19 cellular contexts compared by ENCODE assay signal in the genomic region with DNA sequence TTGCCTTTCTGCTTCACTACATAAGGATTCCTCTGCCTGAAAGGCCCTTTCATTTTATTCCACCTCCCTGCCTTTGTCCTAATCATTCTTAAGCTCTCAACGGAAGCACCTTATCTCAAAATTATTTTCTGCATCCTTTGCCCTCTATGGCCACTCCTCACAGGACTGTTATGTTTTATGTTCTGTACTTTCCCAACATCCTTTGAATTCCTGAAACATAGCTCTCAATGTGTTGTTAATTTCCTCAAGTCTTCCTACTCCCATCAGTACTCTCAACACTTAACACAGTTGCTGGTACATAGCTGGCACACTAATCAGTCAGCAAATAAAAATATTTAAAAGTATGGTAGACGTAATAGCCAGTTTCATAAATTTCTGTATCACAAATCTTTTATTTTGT.
"Had no signal": no experiment of that assay in that cellular context is flagged by ENCODE, and none has a peak within 500 bp of the region (broad histone marks: within the 10 kb centered on the region; RNA-seq: fewer than 3 reads in every experiment).

No MANE protein-coding gene starts in this region.

- H3K27me3 ChIP-seq: suprapubic skin had no signal

- ATAC-seq: activated CD8-positive, alpha-beta T cell treated with anti-CD3 and anti-CD28 coated beads, Interleukin-2, amount 10 ng/mL, durations not matched to agents 7 days and 5 days; esophagus mucosa; natural killer cell treated with Interleukin-12 subunit alpha and Interleukin-12 subunit beta and Interleukin-15 and Interleukin-18, amount 100 ng/mL, for 72 hours; stimulated activated naive CD8-positive, alpha-beta T cell treated with anti-CD3 and anti-CD28 coated beads, Interleukin-15, amount 100 ng/mL, for 72 hours had no signal

- H3K4me3 Mint-ChIP-seq: activated CD4-positive, alpha-beta T cell treated with anti-CD3 and anti-CD28 coated beads, Interleukin-2, amount 10 ng/mL, durations not matched to agents 24 days and 14 days; activated CD8-positive, alpha-beta T cell treated with anti-CD3 and anti-CD28 coated beads, Interleukin-2, amount 10 ng/mL, durations not matched to agents 7 days and 5 days; activated naive CD8-positive, alpha-beta T cell treated with anti-CD3 and anti-CD28 coated beads, Interleukin-2, amount 10 ng/mL, durations not matched to agents 7 days and 5 days; activated T-cell treated with anti-CD3 and anti-CD28 coated beads, Interleukin-2, amount 50 U/mL, for 24 hours; mesothelial cell of epicardium; natural killer cell treated with Interleukin-12 subunit alpha and Interleukin-12 subunit beta and Interleukin-15 and Interleukin-18, amount 100 ng/mL, for 72 hours; stimulated activated naive CD8-positive, alpha-beta T cell treated with anti-CD3 and anti-CD28 coated beads, Interleukin-15, amount 100 ng/mL, for 72 hours; T-helper 1 cell treated with Interleukin-12 subunit alpha and Interleukin-12 subunit beta and Interleukin-4 antibody, amounts not matched to agents 30 μg/mL and 1 μg/mL, for 36 hours had no signal

- H3K9me3 Mint-ChIP-seq: activated CD4-positive, alpha-beta T cell treated with anti-CD3 and anti-CD28 coated beads, Interleukin-2, amount 10 ng/mL, durations not matched to agents 24 days and 14 days; activated T-cell treated with anti-CD3 and anti-CD28 coated beads, Interleukin-2, amount 50 U/mL, for 24 hours; activated T-helper 2 cell treated with anti-CD3 and anti-CD28 coated beads, Interferon-gamma antibody, Interleukin-2, Interleukin-4, amounts not matched to agents 10 μg/mL and 5 μg/mL and 100 μg/mL, durations not matched to agents 14 hours and 24 hours and 36 hours; mesothelial cell of epicardium; natural killer cell treated with Interleukin-12 subunit alpha and Interleukin-12 subunit beta and Interleukin-15 and Interleukin-18, amount 100 ng/mL, for 72 hours; stimulated activated naive CD8-positive, alpha-beta T cell treated with anti-CD3 and anti-CD28 coated beads, Interleukin-15, amount 100 ng/mL, for 72 hours; T-helper 1 cell treated with Interleukin-12 subunit alpha and Interleukin-12 subunit beta and Interleukin-4 antibody, amounts not matched to agents 30 μg/mL and 1 μg/mL, for 36 hours had no signal

- H3K4me1 ChIP-seq: parathyroid adenoma had no signal

- H3K9me3 ChIP-seq: suprapubic skin had no signal

- H3K27ac Mint-ChIP-seq: activated CD4-positive, alpha-beta T cell treated with anti-CD3 and anti-CD28 coated beads, Interleukin-2, amount 10 ng/mL, durations not matched to agents 24 days and 14 days; activated CD8-positive, alpha-beta T cell treated with anti-CD3 and anti-CD28 coated beads, Interleukin-2, amount 10 ng/mL, durations not matched to agents 7 days and 5 days; activated naive CD8-positive, alpha-beta T cell treated with anti-CD3 and anti-CD28 coated beads, Interleukin-2, amount 10 ng/mL, durations not matched to agents 7 days and 5 days; activated T-cell treated with anti-CD3 and anti-CD28 coated beads, Interleukin-2, amount 50 U/mL, for 24 hours; activated T-helper 2 cell treated with anti-CD3 and anti-CD28 coated beads, Interferon-gamma antibody, Interleukin-2, Interleukin-4, amounts not matched to agents 10 μg/mL and 5 μg/mL and 100 μg/mL, durations not matched to agents 14 hours and 24 hours and 36 hours; mesothelial cell of epicardium; natural killer cell treated with Interleukin-12 subunit alpha and Interleukin-12 subunit beta and Interleukin-15 and Interleukin-18, amount 100 ng/mL, for 72 hours; stimulated activated naive CD8-positive, alpha-beta T cell treated with anti-CD3 and anti-CD28 coated beads, Interleukin-15, amount 100 ng/mL, for 72 hours; T-helper 1 cell treated with Interleukin-12 subunit alpha and Interleukin-12 subunit beta and Interleukin-4 antibody, amounts not matched to agents 30 μg/mL and 1 μg/mL, for 36 hours had no signal

- H3K36me3 ChIP-seq: suprapubic skin had no signal

- H3K27ac ChIP-seq: coronary artery, parathyroid adenoma, suprapubic skin had no signal

- H3K36me3 Mint-ChIP-seq: natural killer cell treated with Interleukin-12 subunit alpha and Interleukin-12 subunit beta and Interleukin-15 and Interleukin-18, amount 100 ng/mL, for 72 hours had no signal

- DNase-seq: activated CD4-positive, alpha-beta T cell treated with anti-CD3 and anti-CD28 coated beads, Interleukin-2, amount 10 ng/mL, durations not matched to agents 24 days and 14 days; activated CD8-positive, alpha-beta T cell treated with anti-CD3 and anti-CD28 coated beads, Interleukin-2, amount 10 ng/mL, durations not matched to agents 7 days and 5 days; activated naive CD4-positive, alpha-beta T cell treated with Interleukin-2 at 50 U/mL for 16 hours; activated naive CD8-positive, alpha-beta T cell treated with anti-CD3 and anti-CD28 coated beads, Interleukin-2, amount 10 ng/mL, durations not matched to agents 7 days and 5 days; activated T-cell treated with anti-CD3 and anti-CD28 coated beads, Interleukin-2, amount 50 U/mL, for 24 hours; anterior cingulate cortex; head of caudate nucleus; kidney glomerular epithelial cell; stimulated activated CD4-positive, alpha-beta T cell treated with anti-CD3 and anti-CD28 coated beads, Interleukin-2, amount 100 ng/mL, for 24 hours; stimulated activated naive CD8-positive, alpha-beta T cell treated with anti-CD3 and anti-CD28 coated beads, Interleukin-15, amount 100 ng/mL, for 72 hours; trophoblast cell had no signal

- H3K27me3 Mint-ChIP-seq: activated CD4-positive, alpha-beta T cell treated with anti-CD3 and anti-CD28 coated beads, Interleukin-2, amount 10 ng/mL, durations not matched to agents 24 days and 14 days; activated naive CD8-positive, alpha-beta T cell treated with anti-CD3 and anti-CD28 coated beads, Interleukin-2, amount 10 ng/mL, durations not matched to agents 7 days and 5 days; activated T-cell treated with anti-CD3 and anti-CD28 coated beads, Interleukin-2, amount 50 U/mL, for 24 hours; natural killer cell treated with Interleukin-12 subunit alpha and Interleukin-12 subunit beta and Interleukin-15 and Interleukin-18, amount 100 ng/mL, for 72 hours; stimulated activated naive CD8-positive, alpha-beta T cell treated with anti-CD3 and anti-CD28 coated beads, Interleukin-15, amount 100 ng/mL, for 72 hours had no signal

- H3K4me3 ChIP-seq: coronary artery, suprapubic skin had no signal
